ENCODE assay signal across 19 cellular contexts in genomic region chr5:142343531-142343930, GRCh38. TPM values are rescaled to one million over a fixed set of nuclear protein-coding genes. Genes with fewer than 3 reads are reported as not detected.
DNase-seq lines count a peak whose midpoint lies in the region; ATAC-seq, FAIRE-seq and TF ChIP-seq lines count a peak whose summit lies in the region.
"Had no signal": no experiment of that assay in that cellular context is flagged by ENCODE, and none has a peak within 500 bp of the region (broad histone marks: within the 10 kb centered on the region; RNA-seq: fewer than 3 reads in every experiment).

No MANE protein-coding gene starts in this region.

- no peak for FAIRE-seq in HepG2 (lab: Jason Lieb, UNC)
- FAIRE-seq: GM12891, GM18507, H1 had no signal

- no peaks in the 10 kb centered on the region for H3K27me3 Mint-ChIP-seq in T-helper 17 cell

- H3K36me3 Mint-ChIP-seq in T-helper 17 cell (ENCODE audit: low read depth), result no peaks in the 10 kb centered on the region

- no peaks in the 10 kb centered on the region for H3K4me1 Mint-ChIP-seq in T-helper 17 cell

- H3K36me3 ChIP-seq in HepG2 (replicated peaks in 1 of 2; ENCODE audit: control insufficient read depth in 1 of 2, insufficient read depth in 2 of 2, low read length in 2 of 2) (no peaks in the 10 kb centered on the region), right lobe of liver (no peaks in the 10 kb centered on the region), PC-9 (ENCODE audit: low read depth) (peaks cover 16% of the 10 kb centered on the region; the same call in 1 of the 2 replicates), osteoblast (ENCODE audit: insufficient read depth, low read length) (peaks cover 10% of the 10 kb centered on the region)

- no peak overlapping the region for H3K4me3 Mint-ChIP-seq in T-helper 17 cell
- H3K4me3 Mint-ChIP-seq: CD4-positive, alpha-beta memory T cell had no signal

- H3F3A ChIP-seq in PC-9 (ENCODE audit: insufficient read depth, low read depth), result peaks cover 23% of the 10 kb centered on the region

- H3K79me2 ChIP-seq in HepG2 (ENCODE audit: insufficient read depth, low read length) (no peaks in the 10 kb centered on the region), PC-9 (ENCODE audit: low read depth) (no peaks in the 10 kb centered on the region), osteoblast (ENCODE audit: insufficient read depth, low read length) (no peaks in the 10 kb centered on the region)

- peaks cover 20% of the 10 kb centered on the region for H3K9me3 ChIP-seq in HepG2 (ENCODE audit: low read length)
- peaks cover 0 to 11% (median 0%) of the 10 kb centered on the region in 4 donors for H3K9me3 ChIP-seq in right lobe of liver
- peaks cover 29% of the 10 kb centered on the region; the same call in 1 of the 2 replicates for H3K9me3 ChIP-seq in PC-9 (ENCODE audit: insufficient read depth, low read depth)
- H3K9me3 ChIP-seq in osteoblast (ENCODE audit: low read depth, low read length), result peaks cover 10% of the 10 kb centered on the region
- no peaks in the 10 kb centered on the region for H3K9me3 ChIP-seq in T-helper 17 cell (ENCODE audit: control insufficient read depth, low read length, poor library complexity, severe bottlenecking)

- in situ Hi-C loops in HepG2 (cut with HindIII; ENCODE audit: extremely low pct_ligation_motif_present, low pct_unique_long_range_greater_than_20kb), result no loop called here

- H3K9ac ChIP-seq in HepG2 (ENCODE audit: insufficient read depth, low read depth, low read length), result no peak overlapping the region
- H3K9ac ChIP-seq: GM23248 had no signal

- H3K4me3 ChIP-seq in HepG2 (replicated peaks in 1 of 3; ENCODE audit: insufficient read depth in 1 of 3, low read depth in 2 of 3, low read length in 3 of 3) (no peak overlapping the region), right lobe of liver (no peak overlapping the region), PC-9 (no peak overlapping the region), osteoblast (ENCODE audit: insufficient read depth, low read length) (no peak overlapping the region)
- H3K4me3 ChIP-seq: GM23248 had no signal

- TF ChIP-seq RAD21 in HepG2 (CRISPR knock-in tag; IDR thresholded peaks at IDR 0.05), result no peak

- TF ChIP-seq POLR2A in HepG2 (IDR thresholded peaks at IDR 0.05; ENCODE audit: insufficient read depth in 1 of 2, low read depth in 2 of 2, low read length in 2 of 2) (no peak), right lobe of liver (IDR thresholded peaks at IDR 0.05) (no peak)

- TF ChIP-seq EP300 in HepG2 (IDR thresholded peaks at IDR 0.05; ENCODE audit: low read depth in 2 of 2, low read length in 2 of 2) (no peak), HepG2 (CRISPR knock-in tag; IDR thresholded peaks at IDR 0.05; ENCODE audit: borderline replicate concordance) (no peak)

- BruUV-seq in HepG2 (replicated peaks; lab: Mats Ljungman, UMichigan), result no TSS peak
- no TSS peak for BruUV-seq in PC-9 (replicated peaks; lab: Mats Ljungman, UMichigan)

- no peaks in the 10 kb centered on the region for H4K20me1 ChIP-seq in HepG2 (ENCODE audit: insufficient read depth, low read length)
- no peaks in the 10 kb centered on the region for H4K20me1 ChIP-seq in PC-9 (ENCODE audit: insufficient read depth)
- no peaks in the 10 kb centered on the region for H4K20me1 ChIP-seq in osteoblast (ENCODE audit: insufficient read depth, low read length)

- H3K27ac Mint-ChIP-seq in T-helper 17 cell, result no peak overlapping the region
- H3K27ac Mint-ChIP-seq: CD4-positive, alpha-beta memory T cell had no signal

- CTCF ChIA-PET in HepG2 (lab: Yijun Ruan, JAX; ENCODE audit: low intra/inter-chr PET ratio, low total read pairs) (no interaction called here), PC-9 (lab: Charles Lee) (no interaction called here)

- H3K27ac ChIP-seq in HepG2 (ENCODE audit: extremely low read length, insufficient read depth, low read length) (peak overlapping the region; percentile 84), right lobe of liver (no peak overlapping the region), PC-9 (peak overlapping the region; percentile 68; the same call in 1 of the 2 replicates), osteoblast (ENCODE audit: low read depth, low read length) (peak overlapping the region; percentile 94)

- H3K27me3 ChIP-seq in HepG2 (ENCODE audit: control insufficient read depth in 1 of 2, insufficient read depth in 2 of 2, low read length in 2 of 2) (no peaks in the 10 kb centered on the region), right lobe of liver (no peaks in the 10 kb centered on the region), PC-9 (ENCODE audit: insufficient read depth, low read depth) (no peaks in the 10 kb centered on the region), osteoblast (ENCODE audit: insufficient read depth, low read length) (no peaks in the 10 kb centered on the region)

- 63% methylated on average over 4 of the region's 4 CpGs for WGBS in HepG2 (ENCODE audit: low lambda C conversion rate)
- 79% methylated on average over 2 of the region's 4 CpGs for WGBS in right lobe of liver (ENCODE audit: insufficient coverage, low coverage, low lambda C conversion rate, missing lambda C conversion rate)

- POLR2A ChIA-PET in HepG2 (lab: Yijun Ruan, JAX) (interaction anchor here (1.7 to 2.7 kb wide), 5 partner anchors 10 to 19 kb away, joined by 8 to 31 read pairs (median 18); partner anchors contain the start of gene SPRY4), PC-9 (lab: Charles Lee; ENCODE audit: unreplicated experiment) (no interaction called here)

- no peak for TF ChIP-seq CTCF in HepG2 (CRISPR knock-in tag; IDR thresholded peaks at IDR 0.05)
- no peak for TF ChIP-seq CTCF in right lobe of liver (IDR thresholded peaks at IDR 0.05)
- TF ChIP-seq CTCF in PC-9 (conservative IDR thresholded peaks at IDR 0.05), result no peak
- TF ChIP-seq CTCF in osteoblast (IDR thresholded peaks at IDR 0.05; ENCODE audit: extremely low read depth, low read depth, low read length), result no peak

- H3K4me1 ChIP-seq in HepG2 (ENCODE audit: insufficient read depth, low read length) (peaks cover 39% of the 10 kb centered on the region), right lobe of liver (no peaks in the 10 kb centered on the region), PC-9 (replicated peaks; ENCODE audit: insufficient read depth) (peaks cover 13% of the 10 kb centered on the region; the same call in 1 of the 2 replicates), osteoblast (ENCODE audit: insufficient read depth, low read length) (peaks cover 17% of the 10 kb centered on the region)

- H2AFZ ChIP-seq in HepG2 (ENCODE audit: low read length), result no peak overlapping the region
- H2AFZ ChIP-seq in PC-9, result no peak overlapping the region
- H2AFZ ChIP-seq in osteoblast (ENCODE audit: low read length), result no peak overlapping the region
- H2AFZ ChIP-seq: GM23248 had no signal

- peak; percentile 58 for DNase-seq in HepG2 (ENCODE audit: low spot score)
- no peak for DNase-seq in right lobe of liver
- DNase-seq in PC-9, result no peak
- no peak for DNase-seq in osteoblast (ENCODE audit: insufficient read length, low spot score, missing footprints)
- no peak for DNase-seq in T-helper 17 cell
- DNase-seq: C1 segment of cervical spinal cord; Calu3; CD4-positive, alpha-beta memory T cell; COR-L47; DMS53; DMS79 treated with DMSO at 0.1 percent for 48 hours; GF-D8; GM23248; H7; HCEC 1CT had no signal

- intact Hi-C loops in HepG2 (cut with micrococcal nuclease; ENCODE audit: unreplicated experiment), result no loop called here
- intact Hi-C loops in right lobe of liver (cut with DNase I), result no loop called here
- intact Hi-C loops in PC-9 (cut with micrococcal nuclease; ENCODE audit: unreplicated experiment), result no loop called here

- ATAC-seq in HepG2 (no peak), right lobe of liver (no peak), GM19395 (IDR thresholded peaks at IDR 0.05; ENCODE audit: unreplicated experiment) (no peak), T-helper 17 cell (no peak)

- peak overlapping the region; percentile 33; the same call in 1 of the 2 replicates for H3K4me2 ChIP-seq in HepG2 (ENCODE audit: low read depth, low read length)
- H3K4me2 ChIP-seq in PC-9, result no peak overlapping the region
- no peak overlapping the region for H3K4me2 ChIP-seq in osteoblast (ENCODE audit: insufficient read depth, low read length)

- H3K9me2 ChIP-seq in PC-9 (ENCODE audit: insufficient read depth), result no peaks in the 10 kb centered on the region

TF ChIP-seq in HepG2, 621 proteins besides CTCF, POLR2A, EP300 and RAD21 (continues in another document):
- no peak for TF ChIP-seq MYNN (CRISPR knock-in tag; IDR thresholded peaks at IDR 0.05; ENCODE audit: low read depth)
- no peak for TF ChIP-seq ZKSCAN1 (IDR thresholded peaks at IDR 0.05; ENCODE audit: low read length)
- no peak for TF ChIP-seq SMARCC2 (IDR thresholded peaks at IDR 0.05)

RNA-seq across cellular contexts. Expression of gene SPRY4, which starts 18.7 kb away (rescaled TPM):
- 8.9 and 9.0 TPM in 2 replicates for total RNA-seq in HepG2 (2016; rRNA removed; fragmentation: Illumina TruSeq; extraction: Trizol)
- total RNA-seq in HepG2 (2016; cell fraction: cytosol; rRNA removed; fragmentation: Illumina TruSeq; extraction: Trizol; ENCODE audit: low read depth), result 1.6 and 1.8 TPM in 2 replicates
- total RNA-seq in HepG2 (2016; cell fraction: insoluble cytoplasmic fraction; rRNA removed; fragmentation: Illumina TruSeq; extraction: Trizol), result 8.3 and 8.7 TPM in 2 replicates
- total RNA-seq in HepG2 (2016; cell fraction: membrane; rRNA removed; fragmentation: Illumina TruSeq; extraction: Trizol), result 5.8 and 6.0 TPM in 2 replicates
- total RNA-seq in HepG2 (2016; cell fraction: nucleus; rRNA removed; fragmentation: Illumina TruSeq; extraction: Trizol), result 12.5 and 16.8 TPM in 2 replicates
- polyA plus RNA-seq in HepG2 (2011; rRNA removed), result 17.8 and 19.2 TPM in 2 replicates
- polyA plus RNA-seq in HepG2 (2011; cell fraction: cytosol; rRNA removed), result 10.9 and 12.6 TPM in 2 replicates
- 61.0 and 63.7 TPM in 2 replicates for polyA plus RNA-seq in HepG2 (2011; cell fraction: nucleus; rRNA removed)
- polyA plus RNA-seq in HepG2 (2012), result 10.0 and 17.2 TPM in 2 replicates
- polyA plus RNA-seq in HepG2 (2016; cell fraction: cytosol; fragmentation: Illumina TruSeq; extraction: Trizol; ENCODE audit: low read depth), result 0.37 and 0.40 TPM in 2 replicates
- 6.9 and 9.0 TPM in 2 replicates for polyA plus RNA-seq in HepG2 (2016; cell fraction: insoluble cytoplasmic fraction; fragmentation: Illumina TruSeq; extraction: Trizol; ENCODE audit: low read depth)
- 2.0 and 2.1 TPM in 2 replicates for polyA plus RNA-seq in HepG2 (2016; cell fraction: membrane; fragmentation: Illumina TruSeq; extraction: Trizol; ENCODE audit: low read depth)
- 21.3 and 22.7 TPM in 2 replicates for polyA plus RNA-seq in HepG2 (2016; cell fraction: nucleus; fragmentation: Illumina TruSeq; extraction: Trizol; ENCODE audit: insufficient read depth, low read depth)
- 0.09 and 81.1 TPM in 2 replicates for polyA minus RNA-seq in HepG2 (2011; rRNA and poly(A)+ RNA removed; ENCODE audit: low replicate concordance)
- polyA minus RNA-seq in HepG2 (2011; cell fraction: cytosol; rRNA and poly(A)+ RNA removed), result 21.7 and 22.2 TPM in 2 replicates
- 40.0 and 40.4 TPM in 2 replicates for polyA minus RNA-seq in HepG2 (2011; cell fraction: nucleus; rRNA and poly(A)+ RNA removed)
- total RNA-seq in right lobe of liver, result 10 to 100 TPM in 2 of 6 experiments, 1 to 10 TPM in 4; 3.9 to 11.6 (median 7.3) TPM
- total RNA-seq in PC-9 (2021), result 6.9 and 11.0 TPM in 2 replicates
- 5.4 and 5.9 TPM in 2 replicates for total RNA-seq in osteoblast
- total RNA-seq in T-helper 17 cell, result under 1 TPM in 1 of 2 donors, not detected in 1; 0.26 TPM
- total RNA-seq: CD4-positive, alpha-beta memory T cell had no signal
- polyA plus RNA-seq: CD4-positive, alpha-beta memory T cell had no signal

Comparison
In these comparisons a context has a peak if more than half of its experiments do, and no peak if none do; other contexts are left out.
1. H3K27ac ChIP-seq: peak in HepG2 (single experiment), PC-9 (single experiment) and osteoblast (single experiment); none in right lobe of liver (0 of 3).